In genomic region chr1:21659099-21659923, GRCh38 we compare ENCODE assay signal across 8 cellular contexts. TPM values are rescaled to one million over a fixed set of nuclear protein-coding genes. Genes with fewer than 3 reads are reported as not detected.
DNase-seq lines count a peak whose midpoint lies in the region; ATAC-seq and TF ChIP-seq lines count a peak whose summit lies in the region.

No MANE protein-coding gene starts in this region.

- H3K27ac ChIP-seq in gastroesophageal sphincter: no peak overlapping the region
- H3K27ac ChIP-seq in osteoblast (ENCODE audit: low read depth, low read length): no peak overlapping the region
- H3K27ac ChIP-seq in thyroid gland: peak overlapping the region; percentile 51 to 74 (median 54)

- H3K4me2 ChIP-seq in osteoblast (ENCODE audit: insufficient read depth, low read length): no peak overlapping the region

- H3K9me3 ChIP-seq in gastroesophageal sphincter: no peaks in the 10 kb centered on the region
- no peaks in the 10 kb centered on the region for H3K9me3 ChIP-seq in osteoblast (ENCODE audit: low read depth, low read length)
- no peaks in the 10 kb centered on the region for H3K9me3 ChIP-seq in thyroid gland

- DNase-seq in EL (peak; percentile 49), LNCaP clone FGC (ENCODE audit: low read depth) (no peak), SHP77 (lab: John Stamatoyannopoulos, UW) (peak; percentile 39 to 67), activated gamma-delta T cell (lab: John Stamatoyannopoulos, UW) (peak; percentile 67), osteoblast (ENCODE audit: insufficient read length, low spot score, missing footprints) (peak; percentile 99), thyroid gland (peak; percentile 89 to 90), dedifferentiated amniotic fluid mesenchymal stem cell (ENCODE audit: extremely low spot score) (no peak)

- no peak for TF ChIP-seq EP300 in gastroesophageal sphincter (IDR thresholded peaks at IDR 0.05)

- peak; percentile 89 for ATAC-seq in gastroesophageal sphincter

- H3K36me3 ChIP-seq in gastroesophageal sphincter: no peaks in the 10 kb centered on the region
- no peaks in the 10 kb centered on the region for H3K36me3 ChIP-seq in osteoblast (ENCODE audit: insufficient read depth, low read length)
- H3K36me3 ChIP-seq in thyroid gland: peaks cover 0 to 7% of the 10 kb centered on the region in 2 donors

- peaks cover 10% of the 10 kb centered on the region for H4K20me1 ChIP-seq in osteoblast (ENCODE audit: insufficient read depth, low read length)

- intact Hi-C loops in thyroid gland (cut with DNase I): loop anchor here (2.0 to 5.0 kb wide), 2 partner anchors 151 to 287 kb away; partner anchors contain the start of gene ALPL

- H3K79me2 ChIP-seq in osteoblast (ENCODE audit: insufficient read depth, low read length): no peaks in the 10 kb centered on the region

- peaks cover 59% of the 10 kb centered on the region for H3K27me3 ChIP-seq in gastroesophageal sphincter
- peaks cover 18% of the 10 kb centered on the region for H3K27me3 ChIP-seq in osteoblast (ENCODE audit: insufficient read depth, low read length)
- H3K27me3 ChIP-seq in thyroid gland: no peaks in the 10 kb centered on the region

- TF ChIP-seq CTCF in LNCaP clone FGC (IDR thresholded peaks at IDR 0.05; ENCODE audit: control insufficient read depth, extremely low read depth, insufficient read depth): peak; percentile 76
- peak in 3 of 4 experiments; percentile 90 to 96 (median 93) for TF ChIP-seq CTCF in gastroesophageal sphincter (IDR thresholded peaks at IDR 0.05)
- TF ChIP-seq CTCF in osteoblast (IDR thresholded peaks at IDR 0.05; ENCODE audit: extremely low read depth, low read depth, low read length): peak; percentile 75
- peak; percentile 88 to 99 (median 97) for TF ChIP-seq CTCF in thyroid gland (IDR thresholded peaks at IDR 0.05)

- 5% methylated on average over 11 of the region's 64 CpGs; no CpG with 5 or more reads in 1 of the 2 donors for WGBS in gastroesophageal sphincter (ENCODE audit: low coverage in 1 of 2), 2 donors
- 4 to 11% methylated on average over 9 to 20 of the region's 64 CpGs for WGBS in thyroid gland, 2 donors

- peak in 1 of 2 donors; percentile 6 for TF ChIP-seq POLR2A in gastroesophageal sphincter (IDR thresholded peaks at IDR 0.05)
- TF ChIP-seq POLR2A in thyroid gland (IDR thresholded peaks at IDR 0.05): peak in 1 of 2 donors; percentile 42

- H3K4me3 ChIP-seq in LNCaP clone FGC (ENCODE audit: low read depth, low read length) (no peak overlapping the region), gastroesophageal sphincter (peak overlapping the region in 1 of 2 donors; percentile 23), osteoblast (ENCODE audit: insufficient read depth, low read length) (no peak overlapping the region), thyroid gland (replicated peaks in 1 of 3) (peak overlapping the region in 1 of 3 donors; percentile 3)

- no peak overlapping the region for H2AFZ ChIP-seq in osteoblast (ENCODE audit: low read length)

- H3K4me1 ChIP-seq in gastroesophageal sphincter: peaks cover 0 to 8% (median 4%) of the 10 kb centered on the region in 3 donors
- H3K4me1 ChIP-seq in osteoblast (ENCODE audit: insufficient read depth, low read length): no peaks in the 10 kb centered on the region
- peaks cover 30 to 33% of the 10 kb centered on the region in 2 donors for H3K4me1 ChIP-seq in thyroid gland

RNA-seq across cellular contexts. Expression of gene RAP1GAP, which starts 9.8 kb away (rescaled TPM):
- total RNA-seq in gastroesophageal sphincter: 1 to 10 TPM in 1 of 4 donors, under 1 TPM in 1, not detected in 2; 0.12 to 2.3 TPM
- under 0.01 and 0.29 TPM in 2 replicates for total RNA-seq in osteoblast
- total RNA-seq in thyroid gland: 100 to 1,000 TPM; 256 to 588 (median 506) TPM

Comparison
In these comparisons a context has a peak if more than half of its experiments do, and no peak if none do; other contexts are left out.
1. DNase-seq: peak in EL (single experiment), SHP77 (2 of 2), activated gamma-delta T cell (single experiment), osteoblast (single experiment) and thyroid gland (2 of 2); none in LNCaP clone FGC (single experiment) and dedifferentiated amniotic fluid mesenchymal stem cell (single experiment).
2. H3K27ac ChIP-seq: peak in thyroid gland (3 of 3); none in gastroesophageal sphincter (0 of 4) and osteoblast (single experiment).
3. RNA of gene RAP1GAP, which starts 9.8 kb away (total RNA-seq): 256 to 588 TPM in thyroid gland; 0.12 to 2.3 TPM in gastroesophageal sphincter and under 0.01 to 0.29 TPM in osteoblast; every median in the first group is over 10 times any median in the second.
4. Peak in every context shown above with its lines, with median percentiles within 50 percentile points of each other: CTCF ChIP-seq.